9 cellular contexts compared by ENCODE assay signal in the genomic region with DNA sequence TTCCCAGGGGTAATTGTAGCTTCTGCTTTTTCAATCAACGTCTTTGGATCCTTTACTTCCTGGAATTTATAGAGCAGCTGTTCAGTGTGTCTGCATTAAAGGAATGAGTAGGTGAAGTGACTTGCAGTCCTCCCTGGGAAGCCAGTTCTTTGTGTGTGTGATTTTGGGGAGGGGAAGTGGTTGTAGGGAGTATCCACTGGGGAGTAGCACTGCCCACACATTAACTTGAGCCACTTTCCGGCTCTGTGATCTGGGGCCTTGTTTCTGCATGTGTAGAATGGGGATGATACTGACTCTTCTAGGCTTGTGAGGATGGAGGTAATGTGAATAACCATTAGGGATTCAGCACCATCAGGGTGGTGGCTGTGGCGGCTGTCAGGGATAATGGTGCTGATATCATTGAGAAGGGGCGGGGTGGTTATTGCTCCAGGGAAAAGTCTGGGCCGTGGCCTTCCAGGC. TPM values are rescaled to one million over a fixed set of nuclear protein-coding genes. Genes with fewer than 3 reads are reported as not detected.
DNase-seq lines count a peak whose midpoint lies in the region; ATAC-seq and TF ChIP-seq lines count a peak whose summit lies in the region.
"Had no signal": no experiment of that assay in that cellular context is flagged by ENCODE, and none has a peak within 500 bp of the region (broad histone marks: within the 10 kb centered on the region; RNA-seq: fewer than 3 reads in every experiment).

No MANE protein-coding gene starts in this region.

- POLR2A ChIA-PET in OCI-LY7 (lab: Charles Lee) = interaction anchor here (0.6 to 1.0 kb wide), 5 partner anchors 19 to 169 kb away, joined by 3 to 4 read pairs (median 3); no protein-coding TSS in a partner anchor
- POLR2A ChIA-PET in naive thymus-derived CD8-positive, alpha-beta T cell (lab: Charles Lee) = interaction anchor here (1.4 to 4.9 kb wide), 5 partner anchors 11 to 53 kb away, joined by 3 to 65 read pairs (median 4); partner anchors contain the start of gene TMEM131L

- TF ChIP-seq CTCF in OCI-LY7 (conservative IDR thresholded peaks at IDR 0.05; ENCODE audit: low read length) = no peak

- H3K4me1 ChIP-seq in OCI-LY7 (ENCODE audit: insufficient read depth, low read length, poor library complexity, severe bottlenecking) = peaks cover 71% of the 10 kb centered on the region

- peak overlapping the region; percentile 8 for H3K4me3 ChIP-seq in OCI-LY7 (ENCODE audit: low read depth, low read length, poor library complexity, severe bottlenecking)

- peak overlapping the region; percentile 62 for H3K4me2 ChIP-seq in OCI-LY7 (ENCODE audit: low read length)

- intact Hi-C loops in OCI-LY7 (cut with micrococcal nuclease; ENCODE audit: unreplicated experiment) = loop anchor here (5.0 kb wide), 1 partner anchor 89 kb away; no protein-coding TSS in a partner anchor

- H3K27me3 Mint-ChIP-seq in naive thymus-derived CD8-positive, alpha-beta T cell = no peaks in the 10 kb centered on the region

- H3K4me1 Mint-ChIP-seq in naive thymus-derived CD8-positive, alpha-beta T cell = peaks cover 48 to 90% (median 88%) of the 10 kb centered on the region in 4 donors

- ATAC-seq in GM18517 (IDR thresholded peaks at IDR 0.05; ENCODE audit: unreplicated experiment) = peak; percentile 28
- ATAC-seq in HG02588 (IDR thresholded peaks at IDR 0.05; ENCODE audit: unreplicated experiment) = peak; percentile 29
- no peak for ATAC-seq in naive thymus-derived CD8-positive, alpha-beta T cell

- peaks cover 99% of the 10 kb centered on the region for H3K36me3 ChIP-seq in OCI-LY7 (ENCODE audit: insufficient read depth, low read length)

- peak overlapping the region; percentile 62 for H3K27ac ChIP-seq in OCI-LY7 (ENCODE audit: low read depth, low read length, poor library complexity, severe bottlenecking)

- peak overlapping the region; percentile 64 to 89 (median 84) for H3K4me3 Mint-ChIP-seq in naive thymus-derived CD8-positive, alpha-beta T cell

- H3K9me3 ChIP-seq in OCI-LY7 (ENCODE audit: low read length) = no peaks in the 10 kb centered on the region; the same call in 1 of the 2 replicates

- CTCF ChIA-PET in OCI-LY7 (lab: Charles Lee; ENCODE audit: unreplicated experiment) = interaction anchor here (1.1 kb wide), 1 partner anchor 173 kb away, joined by 3 read pairs; no protein-coding TSS in a partner anchor

- H3K9me3 Mint-ChIP-seq in naive thymus-derived CD8-positive, alpha-beta T cell = no peaks in the 10 kb centered on the region

- H4K20me1 ChIP-seq in OCI-LY7 (ENCODE audit: insufficient read depth, low read length) = peaks cover 54% of the 10 kb centered on the region

- H3K27ac Mint-ChIP-seq in naive thymus-derived CD8-positive, alpha-beta T cell = peak overlapping the region; percentile 83 to 97 (median 92)

- no peak overlapping the region for H2AFZ ChIP-seq in OCI-LY7 (ENCODE audit: low read length)

- H3K79me2 ChIP-seq in OCI-LY7 (ENCODE audit: insufficient read depth, low read depth, low read length) = peaks cover 100% of the 10 kb centered on the region

- no TSS peak for BruUV-seq in OCI-LY7 (replicated peaks; lab: Mats Ljungman, UMichigan)

- DNase-seq in OCI-LY7 (ENCODE audit: low spot score) = no peak
- DNase-seq in naive thymus-derived CD8-positive, alpha-beta T cell = no peak
- no peak for DNase-seq in stimulated activated CD4-positive, alpha-beta T cell treated with anti-CD3 and anti-CD28 coated beads, Interleukin-15, amount 100 ng/mL, for 24 hours
- no peak for DNase-seq in LoVo (ENCODE audit: low spot score)
- no peak for DNase-seq in NCI-H2107 treated with DMSO at 0.1 percent for 48 hours (lab: John Stamatoyannopoulos, UW; ENCODE audit: unreplicated experiment)
- no peak for DNase-seq in NCI-H1105 treated with DMSO at 0.1 percent for 48 hours (lab: John Stamatoyannopoulos, UW)
- DNase-seq: NCI-H82 had no signal

- peaks cover 0 to 24% (median 6%) of the 10 kb centered on the region in 3 donors for H3K36me3 Mint-ChIP-seq in naive thymus-derived CD8-positive, alpha-beta T cell

- H3K9me2 ChIP-seq in OCI-LY7 (ENCODE audit: insufficient read depth, low read length) = no peaks in the 10 kb centered on the region

RNA-seq across cellular contexts. Expression of gene TMEM131L, which starts 54.7 kb away (rescaled TPM):
- total RNA-seq in OCI-LY7 (2014; rRNA removed; shearing (Covaris generic)) = 98.7 and 148 TPM in 2 replicates
- 133 and 169 TPM in 2 replicates for total RNA-seq in OCI-LY7 (2022)
- 10 to 100 TPM; 72.2 to 72.6 TPM for total RNA-seq in naive thymus-derived CD8-positive, alpha-beta T cell
- 10 to 100 TPM; 13.8 to 32.9 (median 26.7) TPM for polyA plus RNA-seq in naive thymus-derived CD8-positive, alpha-beta T cell

Comparison
In these comparisons a context has a peak if more than half of its experiments do, and no peak if none do; other contexts are left out.
1. ATAC-seq: peak in GM18517 (single experiment) and HG02588 (single experiment); none in naive thymus-derived CD8-positive, alpha-beta T cell (0 of 2).